In the genomic region with DNA sequence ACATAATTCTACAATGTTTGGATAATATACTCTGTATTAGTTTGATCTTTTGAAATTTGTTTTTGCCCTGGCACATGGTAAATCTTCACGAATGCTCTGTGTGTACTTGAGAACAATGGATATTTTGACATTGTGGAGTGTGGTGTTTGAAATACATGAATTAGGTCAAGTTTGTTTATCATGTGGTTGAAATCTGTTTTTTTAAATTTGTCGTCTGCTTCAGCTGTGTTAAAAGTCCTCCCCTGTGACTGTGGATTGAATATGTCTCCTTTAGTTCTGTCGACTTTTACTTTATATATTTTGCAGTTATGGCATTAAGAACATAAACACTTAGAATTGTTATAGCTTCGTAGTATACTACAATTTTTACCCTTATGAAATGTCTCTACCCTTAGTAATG, we compare ENCODE assay signal across 32 cellular contexts.
"Had no signal": no experiment of that assay in that cellular context is flagged by ENCODE, and none has a peak within 500 bp of the region (broad histone marks: within the 10 kb centered on the region; RNA-seq: fewer than 3 reads in every experiment).

No MANE protein-coding gene starts in this region.

- H3K9ac ChIP-seq: KMS-11, SK-N-SH had no signal

- H3K4me3 ChIP-seq: ascending aorta, cardiac muscle cell, Peyer's patch, SJSA1 had no signal

- H3K27me3 ChIP-seq: ascending aorta, cardiac muscle cell, Peyer's patch had no signal

- H3K36me3 ChIP-seq: ascending aorta, cardiac muscle cell, Peyer's patch, SJSA1, WERI-Rb-1 had no signal

- H3K4me3 Mint-ChIP-seq: activated CD4-positive, alpha-beta memory T cell treated with anti-CD3 and anti-CD28 coated beads, Interleukin-2, amount 10 ng/mL, durations not matched to agents 7 days and 5 days; activated CD8-positive, alpha-beta memory T cell treated with anti-CD3 and anti-CD28 coated beads, Interleukin-2, amount 10 ng/mL, durations not matched to agents 7 days and 5 days; activated naive CD8-positive, alpha-beta T cell treated with anti-CD3 and anti-CD28 coated beads, Interleukin-2, amount 10 ng/mL, durations not matched to agents 7 days and 5 days; T-cell had no signal

- H3K9me2 ChIP-seq: SK-N-SH had no signal

- H3K36me3 Mint-ChIP-seq: activated CD8-positive, alpha-beta memory T cell treated with anti-CD3 and anti-CD28 coated beads, Interleukin-2, amount 10 ng/mL, durations not matched to agents 7 days and 5 days; activated naive CD8-positive, alpha-beta T cell treated with anti-CD3 and anti-CD28 coated beads, Interleukin-2, amount 10 ng/mL, durations not matched to agents 7 days and 5 days; T-cell had no signal

- DNase-seq: activated CD4-positive, alpha-beta memory T cell treated with anti-CD3 and anti-CD28 coated beads, Interleukin-2, amount 10 ng/mL, durations not matched to agents 7 days and 5 days; activated CD4-positive, alpha-beta T cell treated with anti-CD3 and anti-CD28 coated beads for 1 hour; activated CD4-positive, alpha-beta T cell treated with anti-CD3 and anti-CD28 coated beads for 48 hours; activated CD4-positive, CD25-positive, alpha-beta regulatory T cell; activated CD8-positive, alpha-beta memory T cell treated with anti-CD3 and anti-CD28 coated beads for 24 hours; activated CD8-positive, alpha-beta memory T cell treated with anti-CD3 and anti-CD28 coated beads, Interleukin-2, amount 10 ng/mL, durations not matched to agents 7 days and 5 days; activated CD8-positive, alpha-beta memory T cell treated with anti-CD3 and anti-CD28 coated beads, Interleukin-2, amount 50 U/mL, for 48 hours; activated effector memory CD4-positive, alpha-beta T cell treated with Interleukin-2 at 50 U/mL for 16 hours; activated naive CD4-positive, alpha-beta T cell; activated naive CD4-positive, alpha-beta T cell treated with anti-CD3 and anti-CD28 coated beads, Interleukin-2, amount 50 U/mL, for 16 hours; activated naive CD8-positive, alpha-beta T cell treated with anti-CD3 and anti-CD28 coated beads, Interleukin-2, amount 10 ng/mL, durations not matched to agents 7 days and 5 days; activated T-cell treated with anti-CD3 and anti-CD28 coated beads, Interleukin-2, amount 50 U/mL, for 48 hours; amygdala; MM.1S; MV-4-11; NCI-H1092; NCI-H1436 treated with DMSO at 0.1 percent for 48 hours; NCI-H1694 treated with DMSO at 0.1 percent for 48 hours; NCI-H2081; NCI-H345; NCI-H524 treated with DMSO at 0.1 percent for 48 hours; Peyer's patch; RPMI8226; SHP77 treated with DMSO at 0.1 percent for 48 hours; SK-N-SH; T-cell; T-helper 9 cell; WERI-Rb-1 had no signal

- H3K27ac ChIP-seq: ascending aorta, cardiac muscle cell, KMS-11, Peyer's patch, SJSA1, WERI-Rb-1 had no signal

- H3K4me1 Mint-ChIP-seq: activated CD4-positive, alpha-beta memory T cell treated with anti-CD3 and anti-CD28 coated beads, Interleukin-2, amount 10 ng/mL, durations not matched to agents 7 days and 5 days; activated CD8-positive, alpha-beta memory T cell treated with anti-CD3 and anti-CD28 coated beads, Interleukin-2, amount 10 ng/mL, durations not matched to agents 7 days and 5 days; activated naive CD8-positive, alpha-beta T cell treated with anti-CD3 and anti-CD28 coated beads, Interleukin-2, amount 10 ng/mL, durations not matched to agents 7 days and 5 days had no signal

- H3K9me3 Mint-ChIP-seq: activated CD4-positive, alpha-beta memory T cell treated with anti-CD3 and anti-CD28 coated beads, Interleukin-2, amount 10 ng/mL, durations not matched to agents 7 days and 5 days; activated naive CD8-positive, alpha-beta T cell treated with anti-CD3 and anti-CD28 coated beads, Interleukin-2, amount 10 ng/mL, durations not matched to agents 7 days and 5 days; T-cell had no signal

- H3K27ac Mint-ChIP-seq: activated CD4-positive, alpha-beta memory T cell treated with anti-CD3 and anti-CD28 coated beads, Interleukin-2, amount 10 ng/mL, durations not matched to agents 7 days and 5 days; activated CD8-positive, alpha-beta memory T cell treated with anti-CD3 and anti-CD28 coated beads, Interleukin-2, amount 10 ng/mL, durations not matched to agents 7 days and 5 days; activated naive CD8-positive, alpha-beta T cell treated with anti-CD3 and anti-CD28 coated beads, Interleukin-2, amount 10 ng/mL, durations not matched to agents 7 days and 5 days had no signal

- ATAC-seq: activated CD8-positive, alpha-beta memory T cell treated with anti-CD3 and anti-CD28 coated beads, Interleukin-2, amount 10 ng/mL, durations not matched to agents 7 days and 5 days; T-cell had no signal

- H3K4me2 ChIP-seq: KMS-11, SK-N-SH had no signal

- H3K9me3 ChIP-seq: ascending aorta, Peyer's patch, SK-N-SH had no signal
